Comparison of ENCODE assay signal across 15 cellular contexts in the genomic region with DNA sequence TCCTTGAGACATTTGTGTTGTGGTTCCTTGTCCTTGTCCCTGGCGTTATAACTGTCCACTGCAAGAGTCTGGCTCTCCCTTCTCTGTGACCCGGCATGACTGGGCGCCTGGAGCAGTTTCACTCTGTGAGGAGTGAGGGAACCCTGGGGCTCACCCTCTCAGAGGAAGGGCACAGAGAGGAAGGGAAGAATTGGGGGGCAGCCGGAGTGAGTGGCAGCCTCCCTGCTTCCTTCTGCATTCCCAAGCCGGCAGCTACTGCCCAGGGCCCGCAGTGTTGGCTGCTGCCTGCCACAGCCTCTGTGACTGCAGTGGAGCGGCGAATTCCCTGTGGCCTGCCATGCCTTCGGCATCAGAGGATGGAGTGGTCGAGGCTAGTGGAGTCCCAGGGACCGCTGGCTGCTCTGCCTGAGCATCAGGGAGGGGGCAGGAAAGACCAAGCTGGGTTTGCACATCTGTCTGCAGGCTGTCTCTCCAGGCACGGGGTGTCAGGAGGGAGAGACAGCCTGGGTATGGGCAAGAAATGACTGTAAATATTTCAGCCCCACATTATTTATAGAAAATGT. TPM values are rescaled to one million over a fixed set of nuclear protein-coding genes. Genes with fewer than 3 reads are reported as not detected.
A peak's percentile ranks its signal among the peaks of the same experiment; 100 is the strongest.
DNase-seq lines count a peak whose midpoint lies in the region; ATAC-seq and TF ChIP-seq lines count a peak whose summit lies in the region.
"Had no signal": no experiment of that assay in that cellular context is flagged by ENCODE, and none has a peak within 500 bp of the region (broad histone marks: within the 10 kb centered on the region; RNA-seq: fewer than 3 reads in every experiment).

No MANE protein-coding gene starts in this region.

- H3K4me3 ChIP-seq in H7 (ENCODE audit: insufficient read depth, low read depth, low read length) (no peak overlapping the region), adipocyte (ENCODE audit: low read length) (no peak overlapping the region), heart right ventricle (no peak overlapping the region), skeletal muscle tissue (ENCODE audit: low read length in 3 of 3) (peak overlapping the region in 1 of 3 donors; percentile 36)
- H3K4me3 ChIP-seq: transverse colon had no signal

- peaks cover 6% of the 10 kb centered on the region for H3K36me3 ChIP-seq in H7 (replicated peaks; ENCODE audit: control insufficient read depth, insufficient read depth, low read length)
- no peaks in the 10 kb centered on the region for H3K36me3 ChIP-seq in adipocyte (ENCODE audit: control insufficient read depth, insufficient read depth, low read length, severe bottlenecking)
- H3K36me3 ChIP-seq in heart right ventricle: peaks cover 0 to 85% (median 0%) of the 10 kb centered on the region in 9 donors
- peaks cover 23 to 47% (median 43%) of the 10 kb centered on the region in 3 donors for H3K36me3 ChIP-seq in skeletal muscle tissue (ENCODE audit: control insufficient read depth in 3 of 3, insufficient read depth in 3 of 3, low read length in 3 of 3)
- H3K36me3 ChIP-seq: BE2C had no signal

- H3K4me1 ChIP-seq in adipocyte (ENCODE audit: control insufficient read depth, insufficient read depth, low read length): no peaks in the 10 kb centered on the region
- peaks cover 18 to 73% (median 53%) of the 10 kb centered on the region in 9 donors for H3K4me1 ChIP-seq in heart right ventricle
- H3K4me1 ChIP-seq in skeletal muscle tissue (ENCODE audit: control insufficient read depth in 3 of 3, insufficient read depth in 3 of 3, low read length in 3 of 3): peaks cover 39 to 46% (median 43%) of the 10 kb centered on the region in 3 donors
- H3K4me1 ChIP-seq: BE2C had no signal

- H3K9ac ChIP-seq in adipocyte (ENCODE audit: low read length) (no peak overlapping the region), skeletal muscle tissue (ENCODE audit: low read depth in 1 of 3, low read length in 3 of 3) (peak overlapping the region in 2 of 3 donors; percentile 30 to 69)

- 38% methylated on average over 12 of the region's 12 CpGs for WGBS in heart right ventricle, 2 donors

- H3K27ac ChIP-seq in heart right ventricle: peak overlapping the region; percentile 23 to 84 (median 78)
- H3K27ac ChIP-seq in skeletal muscle tissue (ENCODE audit: low read depth, low read length): peak overlapping the region; percentile 51
- H3K27ac ChIP-seq: transverse colon had no signal

- ATAC-seq in heart right ventricle: peak in 5 of 8 donors; percentile 1 to 4 (median 3)

- TF ChIP-seq CTCF in heart right ventricle (IDR thresholded peaks at IDR 0.05): no peak

- peak; percentile 41 for DNase-seq in H7
- DNase-seq in adipocyte (ENCODE audit: low read depth): peak; percentile 2
- no peak for DNase-seq in heart right ventricle
- DNase-seq in germinal center (ENCODE audit: low spot score): no peak
- no peak for DNase-seq in mucosa of gallbladder (ENCODE audit: low spot score)
- no peak for DNase-seq in NCI-H2029 treated with DMSO at 0.1 percent for 48 hours (lab: John Stamatoyannopoulos, UW)
- DNase-seq: activated CD4-positive, alpha-beta T cell treated with anti-CD3 and anti-CD28 coated beads, Interleukin-2, amount 50 U/mL, for 48 hours; BE2C; MV-4-11; NCI-H2081 treated with DMSO at 0.1 percent for 48 hours; NCI-H774; stimulated activated CD4-positive, alpha-beta T cell treated with anti-CD3 and anti-CD28 coated beads, Interleukin-4, amount 100 ng/mL, for 24 hours; SW 1271; transverse colon had no signal

- H3K27me3 ChIP-seq in H7 (ENCODE audit: control insufficient read depth, insufficient read depth, low read length): no peaks in the 10 kb centered on the region
- H3K27me3 ChIP-seq in adipocyte (replicated peaks; ENCODE audit: control insufficient read depth, insufficient read depth, low read length): no peaks in the 10 kb centered on the region
- no peaks in the 10 kb centered on the region for H3K27me3 ChIP-seq in heart right ventricle
- H3K27me3 ChIP-seq in skeletal muscle tissue (ENCODE audit: control insufficient read depth in 3 of 3, insufficient read depth in 3 of 3, low read length in 3 of 3): no peaks in the 10 kb centered on the region
- H3K27me3 ChIP-seq: BE2C, transverse colon had no signal

- intact Hi-C loops in heart right ventricle (cut with DNase I): no loop called here

- H3K9me3 ChIP-seq in adipocyte (ENCODE audit: control insufficient read depth, low read length) (no peaks in the 10 kb centered on the region), heart right ventricle (no peaks in the 10 kb centered on the region), skeletal muscle tissue (ENCODE audit: control insufficient read depth in 3 of 3, low read length in 3 of 3) (no peaks in the 10 kb centered on the region)
- H3K9me3 ChIP-seq: BE2C, transverse colon had no signal

RNA-seq across cellular contexts. Expression of gene MYBPC3, which starts 23.0 kb away (rescaled TPM):
- total RNA-seq in H7 (2014; rRNA removed; shearing (Covaris generic)): not detected in 2 replicates
- total RNA-seq in heart right ventricle (1,000 to 10,000 TPM; 1,404 to 3,138 (median 2,490) TPM), skeletal muscle tissue (1.6 TPM), mucosa of gallbladder (not detected)
- polyA plus RNA-seq in heart right ventricle: 1,000 to 10,000 TPM in 1 of 2 donors, 100 to 1,000 TPM in 1; 484 to 2,250 TPM
- total RNA-seq: transverse colon had no signal

RNA-seq across cellular contexts. Expression of gene SPI1, which starts 48.8 kb away (rescaled TPM):
- total RNA-seq in H7 (2014; rRNA removed; shearing (Covaris generic)): 0.42 and 0.81 TPM in 2 replicates
- total RNA-seq in heart right ventricle (10 to 100 TPM in 3 of 10 donors, 1 to 10 TPM in 7; 3.4 to 38.9 (median 6.7) TPM), skeletal muscle tissue (2.6 TPM), mucosa of gallbladder (35.3 TPM)
- polyA plus RNA-seq in heart right ventricle: 10 to 100 TPM in 1 of 2 donors, 1 to 10 TPM in 1; 6.7 to 10.2 TPM

RNA-seq across cellular contexts. Expression of gene MADD, which starts 59.6 kb away (rescaled TPM):
- total RNA-seq in H7 (2014; rRNA removed; shearing (Covaris generic)): 21.3 and 22.7 TPM in 2 replicates
- total RNA-seq in heart right ventricle (10 to 100 TPM; 23.8 to 54.8 (median 35.7) TPM), skeletal muscle tissue (15.7 TPM), mucosa of gallbladder (57.1 TPM)
- 10 to 100 TPM; 24.4 to 35.1 TPM for polyA plus RNA-seq in heart right ventricle

Comparison
In these comparisons a context has a peak if more than half of its experiments do, and no peak if none do; other contexts are left out.
1. DNase-seq: peak in H7 (single experiment) and adipocyte (single experiment); none in heart right ventricle (0 of 2), germinal center (single experiment), mucosa of gallbladder (single experiment) and NCI-H2029 treated with DMSO at 0.1 percent for 48 hours (single experiment).
2. RNA of gene MYBPC3, which starts 23.0 kb away (total RNA-seq): 1,404 to 3,138 TPM in heart right ventricle; 1.6 TPM in skeletal muscle tissue (single experiment), not detected in mucosa of gallbladder (single experiment) and not detected in H7; every median in the first group is over 100 times any median in the second.